In genomic region chr17:79829004-79829403, GRCh38 we compare ENCODE assay signal across 1 cellular context.
TF ChIP-seq lines count a peak whose summit lies in the region.

No MANE protein-coding gene starts in this region.

TF ChIP-seq in GM23338, 12 proteins besides CTCF, POLR2A, EP300 and RAD21 (continued from another document):
- TF ChIP-seq ZNF462 (CRISPR knock-in tag; IDR thresholded peaks at IDR 0.05) = no peak
